ENCODE assay signal across 22 cellular contexts in the genomic region with DNA sequence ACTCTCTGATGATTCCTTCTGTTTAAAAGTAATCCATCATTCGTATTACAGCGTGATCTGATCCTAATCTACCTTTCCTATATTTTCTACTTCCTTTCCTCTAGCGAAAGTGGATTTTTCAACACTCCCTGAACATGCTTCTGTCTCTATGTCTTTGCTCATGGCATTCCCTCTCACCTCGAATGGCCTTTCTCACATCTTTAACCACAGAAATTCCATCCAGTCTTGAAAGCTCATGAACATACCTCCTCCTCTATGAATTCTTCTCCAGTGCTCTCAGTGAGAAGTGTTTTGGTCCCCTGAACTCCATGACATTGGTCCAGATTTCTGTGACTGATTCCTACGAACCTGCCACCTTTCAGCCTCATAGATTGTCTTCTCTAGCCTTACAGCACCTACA.
"Had no signal": no experiment of that assay in that cellular context is flagged by ENCODE, and none has a peak within 500 bp of the region (broad histone marks: within the 10 kb centered on the region; RNA-seq: fewer than 3 reads in every experiment).

No MANE protein-coding gene starts in this region.

- H3K4me3 ChIP-seq: coronary artery, esophagus muscularis mucosa, lower lobe of right lung, neural progenitor cell, prostate gland, sigmoid colon, skin epidermis, spleen, thoracic aorta, transverse colon had no signal

- FAIRE-seq: endothelial cell of umbilical vein, keratinocyte had no signal

- H2AFZ ChIP-seq: neural progenitor cell had no signal

- H3K9me3 ChIP-seq: esophagus muscularis mucosa, lower lobe of right lung, prostate gland, sigmoid colon, spleen, thoracic aorta, transverse colon had no signal

- DNase-seq: dermis blood vessel endothelial cell; effector memory CD4-positive, alpha-beta T cell; foreskin melanocyte; head of caudate nucleus; left ventricle myocardium superior; lower lobe of right lung; naive B cell; right cardiac atrium; sigmoid colon; spleen; stimulated activated CD4-positive, alpha-beta T cell treated with anti-CD3 and anti-CD28 coated beads, Interleukin-4, amount 100 ng/mL, for 4 hours; stimulated activated naive CD8-positive, alpha-beta T cell treated with anti-CD3 and anti-CD28 coated beads, Interleukin-15, Interleukin-2, amounts not matched to agents 100 U/mL and 50 U/mL, for 24 hours; transverse colon had no signal

- H3K36me3 ChIP-seq: esophagus muscularis mucosa, lower lobe of right lung, neural progenitor cell, prostate gland, sigmoid colon, spleen, thoracic aorta, transverse colon had no signal

- H3K4me1 ChIP-seq: esophagus muscularis mucosa, lower lobe of right lung, prostate gland, sigmoid colon, spleen, transverse colon had no signal

- H3K9ac ChIP-seq: neural progenitor cell had no signal

- H3K27ac ChIP-seq: coronary artery, esophagus muscularis mucosa, lower lobe of right lung, neural progenitor cell, prostate gland, sigmoid colon, skin epidermis, spleen, thoracic aorta, transverse colon had no signal

- H3K27me3 ChIP-seq: esophagus muscularis mucosa, neural progenitor cell, sigmoid colon, spleen, transverse colon had no signal

- ATAC-seq: left ventricle myocardium superior; lower lobe of right lung; right cardiac atrium; stimulated activated memory B cell treated with anti-CD40 and anti-IgM and Interleukin-4, amounts not matched to agents 10 μg/mL and 1 μg/mL and 100 μg/mL, for 72 hours; stimulated activated naive CD8-positive, alpha-beta T cell treated with anti-CD3 and anti-CD28 coated beads, Interleukin-15, Interleukin-2, amounts not matched to agents 100 U/mL and 50 U/mL, for 24 hours had no signal

- H3K4me2 ChIP-seq: neural progenitor cell had no signal
